28 cellular contexts compared by ENCODE assay signal in the genomic region with DNA sequence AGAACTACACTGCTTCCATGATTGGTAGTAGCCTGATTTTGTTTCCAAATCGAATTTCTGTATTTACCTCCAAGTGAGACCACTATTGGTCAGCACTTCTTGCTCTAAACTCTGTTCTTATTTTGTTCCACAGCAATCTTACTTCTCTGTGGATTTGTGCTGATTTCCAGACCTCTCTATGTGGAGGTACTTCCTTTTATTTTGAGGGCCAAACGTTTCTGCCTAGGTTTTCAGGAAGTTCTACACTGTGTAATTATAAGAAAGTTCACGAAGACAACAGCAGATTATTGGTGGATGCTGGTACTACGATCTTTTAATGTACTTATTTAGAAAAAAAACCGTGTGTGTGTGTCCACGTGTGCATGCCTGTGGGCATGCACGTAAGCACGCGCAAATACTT. TPM values are rescaled to one million over a fixed set of nuclear protein-coding genes. Genes with fewer than 3 reads are reported as not detected.
DNase-seq lines count a peak whose midpoint lies in the region; ATAC-seq and TF ChIP-seq lines count a peak whose summit lies in the region.
"Had no signal": no experiment of that assay in that cellular context is flagged by ENCODE, and none has a peak within 500 bp of the region (broad histone marks: within the 10 kb centered on the region; RNA-seq: fewer than 3 reads in every experiment).

No MANE protein-coding gene starts in this region.

- H3K9me2 ChIP-seq in Karpas-422 (replicated peaks; ENCODE audit: insufficient read depth, low read length), result no peaks in the 10 kb centered on the region

- H3K9me3 ChIP-seq in neutrophil (no peaks in the 10 kb centered on the region), Karpas-422 (ENCODE audit: low read length) (no peaks in the 10 kb centered on the region)
- H3K9me3 ChIP-seq: colonic mucosa, tibial nerve had no signal

- no peak overlapping the region for H2AFZ ChIP-seq in Karpas-422 (ENCODE audit: low read length)

- H3K27me3 Mint-ChIP-seq in activated T-cell treated with anti-CD3 and anti-CD28 coated beads, Interleukin-2, amount 50 U/mL, for 72 hours (ENCODE audit: low read depth), result no peaks in the 10 kb centered on the region
- H3K27me3 Mint-ChIP-seq in activated T-cell treated with anti-CD3 and anti-CD28 coated beads, Interleukin-2, amount 50 U/mL, for 4 hours (ENCODE audit: low read depth), result no peaks in the 10 kb centered on the region
- H3K27me3 Mint-ChIP-seq: activated CD8-positive, alpha-beta memory T cell treated with anti-CD3 and anti-CD28 coated beads, Interleukin-2, amount 10 ng/mL, durations not matched to agents 7 days and 5 days; activated naive CD4-positive, alpha-beta T cell treated with anti-CD3 and anti-CD28 coated beads, Interleukin-2, amount 10 ng/mL, durations not matched to agents 7 days and 5 days; effector memory CD8-positive, alpha-beta T cell had no signal

- H3K27me3 ChIP-seq in neutrophil (no peaks in the 10 kb centered on the region), Karpas-422 (ENCODE audit: low read length) (no peaks in the 10 kb centered on the region)
- H3K27me3 ChIP-seq: colonic mucosa, tibial nerve had no signal

- no peaks in the 10 kb centered on the region for H3K79me2 ChIP-seq in Karpas-422 (ENCODE audit: low read length)

- H4K20me1 ChIP-seq in Karpas-422 (ENCODE audit: insufficient read depth, low read depth, low read length), result no peaks in the 10 kb centered on the region

- H3K27ac Mint-ChIP-seq in activated T-cell treated with anti-CD3 and anti-CD28 coated beads, Interleukin-2, amount 50 U/mL, for 72 hours, result peak overlapping the region; percentile 14
- H3K27ac Mint-ChIP-seq: activated CD8-positive, alpha-beta memory T cell treated with anti-CD3 and anti-CD28 coated beads, Interleukin-2, amount 10 ng/mL, durations not matched to agents 7 days and 5 days; activated naive CD4-positive, alpha-beta T cell treated with anti-CD3 and anti-CD28 coated beads, Interleukin-2, amount 10 ng/mL, durations not matched to agents 7 days and 5 days; H9 had no signal

- H3K4me3 ChIP-seq in neutrophil (ENCODE audit: low read depth in 1 of 2, low read length in 1 of 2) (no peak overlapping the region), Karpas-422 (ENCODE audit: low read length) (no peak overlapping the region)
- H3K4me3 ChIP-seq: colonic mucosa, SK-N-MC, skin epidermis, tibial nerve had no signal

- no peak overlapping the region for H3K4me2 ChIP-seq in Karpas-422 (ENCODE audit: low read depth, low read length, poor library complexity, severe bottlenecking)

- H3K36me3 Mint-ChIP-seq in activated T-cell treated with anti-CD3 and anti-CD28 coated beads, Interleukin-2, amount 50 U/mL, for 72 hours (ENCODE audit: insufficient read depth in 2 of 2), result no peaks in the 10 kb centered on the region
- no peaks in the 10 kb centered on the region for H3K36me3 Mint-ChIP-seq in activated T-cell treated with anti-CD3 and anti-CD28 coated beads, Interleukin-2, amount 50 U/mL, for 4 hours (ENCODE audit: insufficient read depth)
- H3K36me3 Mint-ChIP-seq: CD8-positive, alpha-beta memory T cell had no signal

- H3K4me3 Mint-ChIP-seq in activated T-cell treated with anti-CD3 and anti-CD28 coated beads, Interleukin-2, amount 50 U/mL, for 72 hours, result no peak overlapping the region
- no peak overlapping the region for H3K4me3 Mint-ChIP-seq in activated T-cell treated with anti-CD3 and anti-CD28 coated beads, Interleukin-2, amount 50 U/mL, for 4 hours
- H3K4me3 Mint-ChIP-seq: activated CD8-positive, alpha-beta memory T cell treated with anti-CD3 and anti-CD28 coated beads, Interleukin-2, amount 10 ng/mL, durations not matched to agents 7 days and 5 days; activated naive CD4-positive, alpha-beta T cell treated with anti-CD3 and anti-CD28 coated beads, Interleukin-2, amount 10 ng/mL, durations not matched to agents 7 days and 5 days; CD8-positive, alpha-beta memory T cell; effector memory CD8-positive, alpha-beta T cell; H9 had no signal

- H3K4me1 Mint-ChIP-seq in activated T-cell treated with anti-CD3 and anti-CD28 coated beads, Interleukin-2, amount 50 U/mL, for 72 hours (ENCODE audit: low read depth), result peaks cover 57% of the 10 kb centered on the region
- peaks cover 40% of the 10 kb centered on the region for H3K4me1 Mint-ChIP-seq in activated T-cell treated with anti-CD3 and anti-CD28 coated beads, Interleukin-2, amount 50 U/mL, for 4 hours (ENCODE audit: low read depth)

- H3K36me3 ChIP-seq in neutrophil, result no peaks in the 10 kb centered on the region
- H3K36me3 ChIP-seq in Karpas-422 (ENCODE audit: insufficient read depth, low read length), result no peaks in the 10 kb centered on the region
- H3K36me3 ChIP-seq: colonic mucosa, tibial nerve had no signal

- H3K27ac ChIP-seq in neutrophil (peak overlapping the region; percentile 59), Karpas-422 (ENCODE audit: low read length) (no peak overlapping the region)
- H3K27ac ChIP-seq: colonic mucosa, SK-N-MC, skin epidermis, tibial nerve had no signal

- ATAC-seq in activated T-cell treated with anti-CD3 and anti-CD28 coated beads, Interleukin-2, amount 50 U/mL, for 72 hours (replicated peaks in 1 of 2), result no peak
- ATAC-seq in activated T-cell treated with anti-CD3 and anti-CD28 coated beads, Interleukin-2, amount 50 U/mL, for 4 hours, result no peak
- no peak for ATAC-seq in GM21367 (IDR thresholded peaks at IDR 0.05; ENCODE audit: unreplicated experiment)
- ATAC-seq: activated CD8-positive, alpha-beta memory T cell treated with anti-CD3 and anti-CD28 coated beads, Interleukin-2, amount 10 ng/mL, durations not matched to agents 7 days and 5 days; effector memory CD8-positive, alpha-beta T cell; left ventricle myocardium superior had no signal

- H3K4me1 ChIP-seq in neutrophil (ENCODE audit: control insufficient read depth in 1 of 2, insufficient read depth in 1 of 2, low read depth in 1 of 2, low read length in 1 of 2) (peaks cover 35 to 41% of the 10 kb centered on the region in 2 experiments), Karpas-422 (ENCODE audit: low read length) (no peaks in the 10 kb centered on the region)
- H3K4me1 ChIP-seq: colonic mucosa had no signal

- H3K9ac ChIP-seq in Karpas-422 (ENCODE audit: low read length), result no peak overlapping the region

- no peak for DNase-seq in activated T-cell treated with anti-CD3 and anti-CD28 coated beads, Interleukin-2, amount 50 U/mL, for 72 hours
- no peak for DNase-seq in activated T-cell treated with anti-CD3 and anti-CD28 coated beads, Interleukin-2, amount 50 U/mL, for 4 hours
- DNase-seq in MV-4-11 (lab: John Stamatoyannopoulos, UW) (peak; percentile 63), SKM-1 treated with dmso at 0.1 percent for 144 hours (lab: John Stamatoyannopoulos, UW; ENCODE audit: unreplicated experiment) (peak; percentile 56), Karpas-422 (no peak)
- no peak for DNase-seq in central memory CD4-positive, alpha-beta T cell
- DNase-seq: activated CD4-positive, alpha-beta T cell treated with anti-CD3 and anti-CD28 coated beads, Interleukin-2, amount 50 U/mL, for 1 hour; activated CD8-positive, alpha-beta memory T cell treated with anti-CD3 and anti-CD28 coated beads, Interleukin-2, amount 10 ng/mL, durations not matched to agents 7 days and 5 days; activated naive CD4-positive, alpha-beta T cell treated with anti-CD3 and anti-CD28 coated beads, Interleukin-2, amount 10 ng/mL, durations not matched to agents 7 days and 5 days; CD8-positive, alpha-beta memory T cell; colonic mucosa; DMS153; effector memory CD8-positive, alpha-beta T cell; erythroblast; glutamatergic neuron; H9; left ventricle myocardium superior; NCI-H1048; NCI-H1930; NCI-H526 treated with DMSO at 0.1 percent for 48 hours; RPMI8226 had no signal

- no peaks in the 10 kb centered on the region for H3K9me3 Mint-ChIP-seq in activated T-cell treated with anti-CD3 and anti-CD28 coated beads, Interleukin-2, amount 50 U/mL, for 72 hours
- no peaks in the 10 kb centered on the region for H3K9me3 Mint-ChIP-seq in activated T-cell treated with anti-CD3 and anti-CD28 coated beads, Interleukin-2, amount 50 U/mL, for 4 hours
- H3K9me3 Mint-ChIP-seq: activated naive CD4-positive, alpha-beta T cell treated with anti-CD3 and anti-CD28 coated beads, Interleukin-2, amount 10 ng/mL, durations not matched to agents 7 days and 5 days; CD8-positive, alpha-beta memory T cell; effector memory CD8-positive, alpha-beta T cell; H9 had no signal

- TF ChIP-seq CTCF in neutrophil (IDR thresholded peaks at IDR 0.05), result no peak

RNA-seq across cellular contexts. Expression of a gene that starts 46.7 kb away (rescaled TPM):
- 10 to 100 TPM in 1 of 2 donors, 1 to 10 TPM in 1; 7.9 to 13.5 TPM for total RNA-seq in activated T-cell treated with anti-CD3 and anti-CD28 coated beads, Interleukin-2, amount 50 U/mL, for 72 hours
- total RNA-seq in activated T-cell treated with anti-CD3 and anti-CD28 coated beads, Interleukin-2, amount 50 U/mL, for 4 hours, result under 1 TPM; 0.15 to 0.71 (median 0.19) TPM
- not detected in 2 replicates for total RNA-seq in Karpas-422 (2014; rRNA removed; shearing (Covaris generic); ENCODE audit: low replicate concordance)
- total RNA-seq: A172, H9, myocyte had no signal

Comparison
In these comparisons a context has a peak if more than half of its experiments do, and no peak if none do; other contexts are left out.
1. DNase-seq: peak in MV-4-11 (single experiment) and SKM-1 treated with dmso at 0.1 percent for 144 hours (single experiment); none in activated T-cell treated with anti-CD3 and anti-CD28 coated beads, Interleukin-2, amount 50 U/mL, for 72 hours (0 of 2), activated T-cell treated with anti-CD3 and anti-CD28 coated beads, Interleukin-2, amount 50 U/mL, for 4 hours (single experiment), central memory CD4-positive, alpha-beta T cell (single experiment) and Karpas-422 (single experiment).